In genomic region chr12:30201301-30202160, GRCh38 we compare ENCODE assay signal across 2 cellular contexts.
TF ChIP-seq lines count a peak whose summit lies in the region.

No MANE protein-coding gene starts in this region.

TF ChIP-seq in WTC11, 78 proteins besides CTCF, POLR2A, EP300 and RAD21 (continued from another document):
- TF ChIP-seq PREB (CRISPR knock-in tag; IDR thresholded peaks at IDR 0.05; ENCODE audit: borderline replicate concordance) (no peak), SOX15 (CRISPR knock-in tag; IDR thresholded peaks at IDR 0.05) (no peak)

TF ChIP-seq in HepG2, 621 proteins besides CTCF, POLR2A, EP300 and RAD21 (continued from another document):
- TF ChIP-seq NCOA2 (CRISPR knock-in tag; IDR thresholded peaks at IDR 0.05) (no peak), NFE2 (CRISPR knock-in tag; IDR thresholded peaks at IDR 0.05) (no peak), ZNF33A (CRISPR knock-in tag; IDR thresholded peaks at IDR 0.05; ENCODE audit: borderline replicate concordance) (no peak), ZNF33B (CRISPR knock-in tag; IDR thresholded peaks at IDR 0.05) (no peak), RFX5 (IDR thresholded peaks at IDR 0.05; ENCODE audit: low read depth, low read length) (no peak), ZNF124 (CRISPR knock-in tag; IDR thresholded peaks at IDR 0.05) (no peak), CREB3 (CRISPR knock-in tag; IDR thresholded peaks at IDR 0.05) (no peak), PCBP1 (IDR thresholded peaks at IDR 0.05; ENCODE audit: borderline replicate concordance, low read depth, low read length) (no peak), KMT2B (CRISPR knock-in tag; IDR thresholded peaks at IDR 0.05) (no peak), PPARG (CRISPR knock-in tag; conservative IDR thresholded peaks at IDR 0.05) (no peak)
- TF ChIP-seq, protein P1, sequence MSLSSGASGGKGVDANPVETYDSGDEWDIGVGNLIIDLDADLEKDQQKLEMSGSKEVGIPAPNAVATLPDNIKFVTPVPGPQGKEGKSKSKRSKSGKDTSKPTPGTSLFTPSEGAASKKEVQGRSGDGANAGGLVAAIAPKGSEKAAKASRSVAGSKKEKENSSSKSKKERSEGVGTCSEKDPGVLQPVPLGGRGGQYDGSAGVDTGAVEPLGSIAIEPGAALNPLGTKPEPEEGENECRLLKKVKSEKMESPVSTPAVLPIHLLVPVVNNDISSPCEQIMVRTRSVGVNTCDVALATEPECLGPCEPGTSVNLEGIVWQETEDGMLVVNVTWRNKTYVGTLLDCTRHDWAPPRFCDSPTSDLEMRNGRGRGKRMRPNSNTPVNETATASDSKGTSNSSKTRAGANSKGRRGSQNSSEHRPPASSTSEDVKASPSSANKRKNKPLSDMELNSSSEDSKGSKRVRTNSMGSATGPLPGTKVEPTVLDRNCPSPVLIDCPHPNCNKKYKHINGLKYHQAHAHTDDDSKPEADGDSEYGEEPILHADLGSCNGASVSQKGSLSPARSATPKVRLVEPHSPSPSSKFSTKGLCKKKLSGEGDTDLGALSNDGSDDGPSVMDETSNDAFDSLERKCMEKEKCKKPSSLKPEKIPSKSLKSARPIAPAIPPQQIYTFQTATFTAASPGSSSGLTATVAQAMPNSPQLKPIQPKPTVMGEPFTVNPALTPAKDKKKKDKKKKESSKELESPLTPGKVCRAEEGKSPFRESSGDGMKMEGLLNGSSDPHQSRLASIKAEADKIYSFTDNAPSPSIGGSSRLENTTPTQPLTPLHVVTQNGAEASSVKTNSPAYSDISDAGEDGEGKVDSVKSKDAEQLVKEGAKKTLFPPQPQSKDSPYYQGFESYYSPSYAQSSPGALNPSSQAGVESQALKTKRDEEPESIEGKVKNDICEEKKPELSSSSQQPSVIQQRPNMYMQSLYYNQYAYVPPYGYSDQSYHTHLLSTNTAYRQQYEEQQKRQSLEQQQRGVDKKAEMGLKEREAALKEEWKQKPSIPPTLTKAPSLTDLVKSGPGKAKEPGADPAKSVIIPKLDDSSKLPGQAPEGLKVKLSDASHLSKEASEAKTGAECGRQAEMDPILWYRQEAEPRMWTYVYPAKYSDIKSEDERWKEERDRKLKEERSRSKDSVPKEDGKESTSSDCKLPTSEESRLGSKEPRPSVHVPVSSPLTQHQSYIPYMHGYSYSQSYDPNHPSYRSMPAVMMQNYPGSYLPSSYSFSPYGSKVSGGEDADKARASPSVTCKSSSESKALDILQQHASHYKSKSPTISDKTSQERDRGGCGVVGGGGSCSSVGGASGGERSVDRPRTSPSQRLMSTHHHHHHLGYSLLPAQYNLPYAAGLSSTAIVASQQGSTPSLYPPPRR (CRISPR knock-in tag; IDR thresholded peaks at IDR 0.05; ENCODE audit: borderline replicate concordance) = no peak
- TF ChIP-seq, protein P2, sequence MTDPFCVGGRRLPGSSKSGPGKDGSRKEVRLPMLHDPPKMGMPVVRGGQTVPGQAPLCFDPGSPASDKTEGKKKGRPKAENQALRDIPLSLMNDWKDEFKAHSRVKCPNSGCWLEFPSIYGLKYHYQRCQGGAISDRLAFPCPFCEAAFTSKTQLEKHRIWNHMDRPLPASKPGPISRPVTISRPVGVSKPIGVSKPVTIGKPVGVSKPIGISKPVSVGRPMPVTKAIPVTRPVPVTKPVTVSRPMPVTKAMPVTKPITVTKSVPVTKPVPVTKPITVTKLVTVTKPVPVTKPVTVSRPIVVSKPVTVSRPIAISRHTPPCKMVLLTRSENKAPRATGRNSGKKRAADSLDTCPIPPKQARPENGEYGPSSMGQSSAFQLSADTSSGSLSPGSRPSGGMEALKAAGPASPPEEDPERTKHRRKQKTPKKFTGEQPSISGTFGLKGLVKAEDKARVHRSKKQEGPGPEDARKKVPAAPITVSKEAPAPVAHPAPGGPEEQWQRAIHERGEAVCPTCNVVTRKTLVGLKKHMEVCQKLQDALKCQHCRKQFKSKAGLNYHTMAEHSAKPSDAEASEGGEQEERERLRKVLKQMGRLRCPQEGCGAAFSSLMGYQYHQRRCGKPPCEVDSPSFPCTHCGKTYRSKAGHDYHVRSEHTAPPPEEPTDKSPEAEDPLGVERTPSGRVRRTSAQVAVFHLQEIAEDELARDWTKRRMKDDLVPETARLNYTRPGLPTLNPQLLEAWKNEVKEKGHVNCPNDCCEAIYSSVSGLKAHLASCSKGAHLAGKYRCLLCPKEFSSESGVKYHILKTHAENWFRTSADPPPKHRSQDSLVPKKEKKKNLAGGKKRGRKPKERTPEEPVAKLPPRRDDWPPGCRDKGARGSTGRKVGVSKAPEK (CRISPR knock-in tag; IDR thresholded peaks at IDR 0.05; ENCODE audit: borderline replicate concordance) = no peak
